ENCODE assay signal across 20 cellular contexts in genomic region chr15:29789871-29790270, GRCh38. TPM values are rescaled to one million over a fixed set of nuclear protein-coding genes. Genes with fewer than 3 reads are reported as not detected.
"Had no signal": no experiment of that assay in that cellular context is flagged by ENCODE, and none has a peak within 500 bp of the region (broad histone marks: within the 10 kb centered on the region; RNA-seq: fewer than 3 reads in every experiment).

No MANE protein-coding gene starts in this region.

- H3K9me3 ChIP-seq: colonic mucosa, ovary, spleen, thoracic aorta, upper lobe of right lung had no signal

- ATAC-seq: activated T-helper 17 cell treated with anti-CD3 and anti-CD28 coated beads, Interleukin-2, amount 50 U/mL, for 72 hours; naive thymus-derived CD4-positive, alpha-beta T cell; stimulated activated naive B cell treated with anti-CD40 and anti-IgM and Interleukin-4, amounts not matched to agents 10 μg/mL and 1 μg/mL and 100 μg/mL, for 72 hours; upper lobe of right lung had no signal

- H3K4me3 Mint-ChIP-seq: activated B cell treated with CpG ODN at 0.5 μM for 24 hours; activated CD4-positive, alpha-beta memory T cell treated with anti-CD3 and anti-CD28 coated beads, Interleukin-2, amount 10 ng/mL, durations not matched to agents 7 days and 5 days; activated naive CD8-positive, alpha-beta T cell treated with anti-CD3 and anti-CD28 coated beads for 36 hours; activated T-helper 17 cell treated with anti-CD3 and anti-CD28 coated beads, Interleukin-2, amount 50 U/mL, for 72 hours; endodermal cell; naive thymus-derived CD4-positive, alpha-beta T cell; stimulated activated naive B cell treated with anti-CD40 and anti-IgM and Interleukin-4, amounts not matched to agents 10 μg/mL and 1 μg/mL and 100 μg/mL, for 72 hours had no signal

- DNase-seq: activated B cell treated with CpG ODN at 0.5 μM for 24 hours; activated CD4-positive, alpha-beta memory T cell treated with anti-CD3 and anti-CD28 coated beads, Interleukin-2, amount 10 ng/mL, durations not matched to agents 7 days and 5 days; activated CD4-positive, alpha-beta T cell treated with anti-CD3 and anti-CD28 coated beads for 48 hours; activated naive CD4-positive, alpha-beta T cell; activated naive CD8-positive, alpha-beta T cell treated with anti-CD3 and anti-CD28 coated beads for 36 hours; activated T-cell treated with anti-CD3 and anti-CD28 coated beads, Interleukin-2, amount 50 U/mL, for 1 hour; central memory CD4-positive, alpha-beta T cell; colonic mucosa; endodermal cell; kidney glomerular epithelial cell; mesenchymal stem cell; naive thymus-derived CD4-positive, alpha-beta T cell; ovary; spleen; stimulated activated naive B cell treated with anti-CD40 and anti-IgM and Interleukin-4, amounts not matched to agents 10 μg/mL and 1 μg/mL and 100 μg/mL, for 72 hours; SW 1271; upper lobe of right lung had no signal

- H3K27ac Mint-ChIP-seq: activated B cell treated with CpG ODN at 0.5 μM for 24 hours; activated CD4-positive, alpha-beta memory T cell treated with anti-CD3 and anti-CD28 coated beads, Interleukin-2, amount 10 ng/mL, durations not matched to agents 7 days and 5 days; activated naive CD8-positive, alpha-beta T cell treated with anti-CD3 and anti-CD28 coated beads for 36 hours; activated T-helper 17 cell treated with anti-CD3 and anti-CD28 coated beads, Interleukin-2, amount 50 U/mL, for 72 hours; endodermal cell; naive thymus-derived CD4-positive, alpha-beta T cell; stimulated activated naive B cell treated with anti-CD40 and anti-IgM and Interleukin-4, amounts not matched to agents 10 μg/mL and 1 μg/mL and 100 μg/mL, for 72 hours had no signal

- H3K4me1 ChIP-seq: colonic mucosa, spleen, upper lobe of right lung had no signal

- H3K36me3 ChIP-seq: colonic mucosa, ovary, spleen, upper lobe of right lung had no signal

- H3K36me3 Mint-ChIP-seq: activated naive CD8-positive, alpha-beta T cell treated with anti-CD3 and anti-CD28 coated beads for 36 hours; stimulated activated naive B cell treated with anti-CD40 and anti-IgM and Interleukin-4, amounts not matched to agents 10 μg/mL and 1 μg/mL and 100 μg/mL, for 72 hours had no signal

- H3K9me3 Mint-ChIP-seq: activated B cell treated with CpG ODN at 0.5 μM for 24 hours; activated naive CD8-positive, alpha-beta T cell treated with anti-CD3 and anti-CD28 coated beads for 36 hours; activated T-helper 17 cell treated with anti-CD3 and anti-CD28 coated beads, Interleukin-2, amount 50 U/mL, for 72 hours had no signal

- H3K27me3 ChIP-seq: colonic mucosa, ovary, upper lobe of right lung had no signal

- H3K4me1 Mint-ChIP-seq: activated B cell treated with CpG ODN at 0.5 μM for 24 hours; activated CD4-positive, alpha-beta memory T cell treated with anti-CD3 and anti-CD28 coated beads, Interleukin-2, amount 10 ng/mL, durations not matched to agents 7 days and 5 days; activated naive CD8-positive, alpha-beta T cell treated with anti-CD3 and anti-CD28 coated beads for 36 hours; activated T-helper 17 cell treated with anti-CD3 and anti-CD28 coated beads, Interleukin-2, amount 50 U/mL, for 72 hours; endodermal cell; naive thymus-derived CD4-positive, alpha-beta T cell; stimulated activated naive B cell treated with anti-CD40 and anti-IgM and Interleukin-4, amounts not matched to agents 10 μg/mL and 1 μg/mL and 100 μg/mL, for 72 hours had no signal

- H3K27me3 Mint-ChIP-seq: activated CD4-positive, alpha-beta memory T cell treated with anti-CD3 and anti-CD28 coated beads, Interleukin-2, amount 10 ng/mL, durations not matched to agents 7 days and 5 days had no signal

- H3K4me3 ChIP-seq: colonic mucosa, ovary, spleen, thoracic aorta, upper lobe of right lung had no signal

- H3K27ac ChIP-seq: colonic mucosa, ovary, spleen, thoracic aorta, upper lobe of right lung had no signal

RNA-seq across cellular contexts. Expression of gene TJP1, which starts 32.4 kb away (rescaled TPM):
- total RNA-seq: activated CD4-positive, alpha-beta memory T cell treated with anti-CD3 and anti-CD28 coated beads, Interleukin-2, amount 10 ng/mL, durations not matched to agents 7 days and 5 days; activated naive CD8-positive, alpha-beta T cell treated with anti-CD3 and anti-CD28 coated beads for 36 hours; activated T-helper 17 cell treated with anti-CD3 and anti-CD28 coated beads, Interleukin-2, amount 50 U/mL, for 72 hours; naive thymus-derived CD4-positive, alpha-beta T cell; T-helper 2 cell treated with Interferon-gamma antibody and Interleukin-4, amounts not matched to agents 100 ng/mL and 5 ng/mL, for 36 hours had no signal
- polyA plus RNA-seq: naive thymus-derived CD4-positive, alpha-beta T cell had no signal
